ENCODE assay signal across 15 cellular contexts in genomic region chr19:5936308-5936980, GRCh38. TPM values are rescaled to one million over a fixed set of nuclear protein-coding genes. Genes with fewer than 3 reads are reported as not detected.
DNase-seq lines count a peak whose midpoint lies in the region; ATAC-seq and TF ChIP-seq lines count a peak whose summit lies in the region.
"Had no signal": no experiment of that assay in that cellular context is flagged by ENCODE, and none has a peak within 500 bp of the region (broad histone marks: within the 10 kb centered on the region; RNA-seq: fewer than 3 reads in every experiment).

No MANE protein-coding gene starts in this region.

- no peaks in the 10 kb centered on the region for H3K9me3 ChIP-seq in BLaER1
- H3K9me3 ChIP-seq in GM23248 (ENCODE audit: low read depth), result no peaks in the 10 kb centered on the region
- H3K9me3 ChIP-seq in neural progenitor cell (ENCODE audit: low read depth), result no peaks in the 10 kb centered on the region
- H3K9me3 ChIP-seq: colonic mucosa, SJCRH30 had no signal

- no peaks in the 10 kb centered on the region for H3K9me2 ChIP-seq in GM23248 (ENCODE audit: insufficient read depth)

- peaks cover 56% of the 10 kb centered on the region for H3K36me3 Mint-ChIP-seq in brain
- peaks cover 24% of the 10 kb centered on the region for H3K36me3 Mint-ChIP-seq in neural progenitor cell

- in situ Hi-C loops in GM23248 (cut with MboI), result no loop called here

- TF ChIP-seq CTCF in brain (conservative IDR thresholded peaks at IDR 0.05) (no peak), neural progenitor cell (IDR thresholded peaks at IDR 0.05) (no peak)

- 94 to 95% methylated on average over 19 of the region's 19 CpGs for WGBS in GM23248 (ENCODE audit: low coverage in 1 of 2, low lambda C conversion rate in 2 of 2, missing lambda C conversion rate in 2 of 2), 2 experiments

- H4K20me1 ChIP-seq in BLaER1 (peaks cover 86% of the 10 kb centered on the region), GM23248 (ENCODE audit: insufficient read depth) (no peaks in the 10 kb centered on the region), neural progenitor cell (ENCODE audit: low read depth) (peaks cover 78% of the 10 kb centered on the region)

- H3K4me3 ChIP-seq in BLaER1 (no peak overlapping the region), GM23248 (no peak overlapping the region), neural progenitor cell (no peak overlapping the region)
- H3K4me3 ChIP-seq: colonic mucosa, SJCRH30 had no signal

- H3K27ac ChIP-seq in BLaER1, result peak overlapping the region; percentile 52; the same call in 1 of the 2 replicates
- peak overlapping the region; percentile 93 for H3K27ac ChIP-seq in GM23248
- no peak overlapping the region for H3K27ac ChIP-seq in neural progenitor cell
- H3K27ac ChIP-seq: colonic mucosa, SJCRH30 had no signal

- H3K9me3 Mint-ChIP-seq in brain (no peaks in the 10 kb centered on the region), neural progenitor cell (no peaks in the 10 kb centered on the region)
- H3K9me3 Mint-ChIP-seq: activated naive CD8-positive, alpha-beta T cell treated with anti-CD3 and anti-CD28 coated beads for 36 hours had no signal

- H3K4me3 Mint-ChIP-seq in brain (no peak overlapping the region), neural progenitor cell (no peak overlapping the region)
- H3K4me3 Mint-ChIP-seq: activated CD8-positive, alpha-beta T cell treated with anti-CD3 and anti-CD28 coated beads, Interleukin-2, amount 10 ng/mL, durations not matched to agents 7 days and 5 days; activated naive CD8-positive, alpha-beta T cell treated with anti-CD3 and anti-CD28 coated beads for 36 hours had no signal

- H3K9ac ChIP-seq in BLaER1 (peak overlapping the region; percentile 51; the same call in 1 of the 2 replicates), GM23248 (peak overlapping the region; percentile 76), neural progenitor cell (no peak overlapping the region)

- H3K27me3 Mint-ChIP-seq in brain (no peaks in the 10 kb centered on the region), neural progenitor cell (ENCODE audit: insufficient read depth, low read depth) (no peaks in the 10 kb centered on the region)
- H3K27me3 Mint-ChIP-seq: activated naive CD8-positive, alpha-beta T cell treated with anti-CD3 and anti-CD28 coated beads for 36 hours had no signal

- H3K27ac Mint-ChIP-seq in brain, result peak overlapping the region in 3 of 5 experiments; percentile 83 to 93 (median 87)
- H3K27ac Mint-ChIP-seq in neural progenitor cell, result peak overlapping the region; percentile 69
- H3K27ac Mint-ChIP-seq: activated CD8-positive, alpha-beta T cell treated with anti-CD3 and anti-CD28 coated beads, Interleukin-2, amount 10 ng/mL, durations not matched to agents 7 days and 5 days; activated naive CD8-positive, alpha-beta T cell treated with anti-CD3 and anti-CD28 coated beads for 36 hours had no signal

- H3K36me3 ChIP-seq in BLaER1, result peaks cover 75% of the 10 kb centered on the region
- no peaks in the 10 kb centered on the region for H3K36me3 ChIP-seq in GM23248 (ENCODE audit: low read depth)
- H3K36me3 ChIP-seq in neural progenitor cell, result no peaks in the 10 kb centered on the region
- H3K36me3 ChIP-seq: colonic mucosa had no signal

- no peaks in the 10 kb centered on the region for H3K27me3 ChIP-seq in BLaER1
- H3K27me3 ChIP-seq in GM23248 (replicated peaks; ENCODE audit: insufficient read depth), result no peaks in the 10 kb centered on the region
- no peaks in the 10 kb centered on the region for H3K27me3 ChIP-seq in neural progenitor cell
- H3K27me3 ChIP-seq: colonic mucosa, SJCRH30 had no signal

- ATAC-seq in GM19351 (IDR thresholded peaks at IDR 0.05; ENCODE audit: unreplicated experiment), result no peak
- no peak for ATAC-seq in HG02588 (IDR thresholded peaks at IDR 0.05; ENCODE audit: unreplicated experiment)

- H3F3A ChIP-seq in GM23248 (ENCODE audit: insufficient read depth), result peaks cover 32% of the 10 kb centered on the region
- H3F3A ChIP-seq in neural progenitor cell (ENCODE audit: low read depth), result no peaks in the 10 kb centered on the region

- H3K4me1 Mint-ChIP-seq in brain (peaks cover 32% of the 10 kb centered on the region), neural progenitor cell (peaks cover 22% of the 10 kb centered on the region)
- H3K4me1 Mint-ChIP-seq: activated naive CD8-positive, alpha-beta T cell treated with anti-CD3 and anti-CD28 coated beads for 36 hours had no signal

- DNase-seq in GM23248, result no peak
- no peak for DNase-seq in neural progenitor cell (ENCODE audit: low spot score)
- DNase-seq in activated effector memory CD4-positive, alpha-beta T cell treated with anti-CD3 and anti-CD28 coated beads, Interleukin-2, amount 50 U/mL, for 16 hours, result no peak
- DNase-seq: activated CD8-positive, alpha-beta T cell treated with anti-CD3 and anti-CD28 coated beads, Interleukin-2, amount 10 ng/mL, durations not matched to agents 7 days and 5 days; activated naive CD8-positive, alpha-beta T cell treated with anti-CD3 and anti-CD28 coated beads for 36 hours; colonic mucosa; COR-L47; Karpas-422; kidney; NCI-H2107; SJCRH30 had no signal

- H3K79me2 ChIP-seq in GM23248 (ENCODE audit: insufficient read depth) (peaks cover 63% of the 10 kb centered on the region), neural progenitor cell (ENCODE audit: low read depth) (peaks cover 31% of the 10 kb centered on the region)

- peak overlapping the region; percentile 94 for H3K4me2 ChIP-seq in BLaER1
- H3K4me2 ChIP-seq in GM23248 (ENCODE audit: unreplicated experiment), result no peak overlapping the region
- H3K4me2 ChIP-seq in neural progenitor cell, result no peak overlapping the region

- H2AFZ ChIP-seq in GM23248 (no peak overlapping the region), neural progenitor cell (replicated peaks) (no peak overlapping the region)

- peaks cover 65% of the 10 kb centered on the region for H3K4me1 ChIP-seq in BLaER1
- peaks cover 26% of the 10 kb centered on the region for H3K4me1 ChIP-seq in GM23248 (ENCODE audit: insufficient read depth)
- H3K4me1 ChIP-seq in neural progenitor cell, result no peaks in the 10 kb centered on the region
- H3K4me1 ChIP-seq: SJCRH30 had no signal

RNA-seq across cellular contexts. Expression of gene CAPS, which starts 22.4 kb away (rescaled TPM):
- total RNA-seq in GM23248 (2014; rRNA removed; shearing (Covaris generic)), result 5.1 and 16.1 TPM in 2 replicates
- polyA plus RNA-seq in GM23248 (2016; fragmentation: Nextera tagmentation; extraction: Ambion mirVana) (6.7 and 7.0 TPM in 2 replicates), brain (ENCODE audit: insufficient read depth, low read depth, low replicate concordance) (43.6 TPM)
- 2.2 and 12.4 TPM in 2 replicates for total RNA-seq in neural progenitor cell (ENCODE audit: low replicate concordance)

RNA-seq across cellular contexts. Expression of gene VMAC, which starts 31.8 kb away (rescaled TPM):
- total RNA-seq in GM23248 (2014; rRNA removed; shearing (Covaris generic)), result 3.8 and 4.4 TPM in 2 replicates
- 1.8 and 2.1 TPM in 2 replicates for polyA plus RNA-seq in GM23248 (2016; fragmentation: Nextera tagmentation; extraction: Ambion mirVana)
- 4.6 TPM for polyA plus RNA-seq in brain (ENCODE audit: insufficient read depth, low read depth, low replicate concordance)
- 4.6 and 6.8 TPM in 2 replicates for total RNA-seq in neural progenitor cell (ENCODE audit: low replicate concordance)

RNA-seq across cellular contexts. Expression of gene NDUFA11, which starts 32.9 kb away (rescaled TPM):
- 215 and 231 TPM in 2 replicates for total RNA-seq in GM23248 (2014; rRNA removed; shearing (Covaris generic))
- polyA plus RNA-seq in GM23248 (2016; fragmentation: Nextera tagmentation; extraction: Ambion mirVana), result 585 and 588 TPM in 2 replicates
- polyA plus RNA-seq in brain (ENCODE audit: insufficient read depth, low read depth, low replicate concordance), result 691 TPM
- 102 and 197 TPM in 2 replicates for total RNA-seq in neural progenitor cell (ENCODE audit: low replicate concordance)

RNA-seq across cellular contexts. Expression of gene RANBP3, which starts 41.5 kb away (rescaled TPM):
- 41.8 and 53.5 TPM in 2 replicates for total RNA-seq in GM23248 (2014; rRNA removed; shearing (Covaris generic))
- 50.0 and 51.7 TPM in 2 replicates for polyA plus RNA-seq in GM23248 (2016; fragmentation: Nextera tagmentation; extraction: Ambion mirVana)
- polyA plus RNA-seq in brain (ENCODE audit: insufficient read depth, low read depth, low replicate concordance), result 183 TPM
- total RNA-seq in neural progenitor cell (ENCODE audit: low replicate concordance), result 77.8 and 83.5 TPM in 2 replicates
